ENCODE assay signal across 8 cellular contexts in the genomic region with DNA sequence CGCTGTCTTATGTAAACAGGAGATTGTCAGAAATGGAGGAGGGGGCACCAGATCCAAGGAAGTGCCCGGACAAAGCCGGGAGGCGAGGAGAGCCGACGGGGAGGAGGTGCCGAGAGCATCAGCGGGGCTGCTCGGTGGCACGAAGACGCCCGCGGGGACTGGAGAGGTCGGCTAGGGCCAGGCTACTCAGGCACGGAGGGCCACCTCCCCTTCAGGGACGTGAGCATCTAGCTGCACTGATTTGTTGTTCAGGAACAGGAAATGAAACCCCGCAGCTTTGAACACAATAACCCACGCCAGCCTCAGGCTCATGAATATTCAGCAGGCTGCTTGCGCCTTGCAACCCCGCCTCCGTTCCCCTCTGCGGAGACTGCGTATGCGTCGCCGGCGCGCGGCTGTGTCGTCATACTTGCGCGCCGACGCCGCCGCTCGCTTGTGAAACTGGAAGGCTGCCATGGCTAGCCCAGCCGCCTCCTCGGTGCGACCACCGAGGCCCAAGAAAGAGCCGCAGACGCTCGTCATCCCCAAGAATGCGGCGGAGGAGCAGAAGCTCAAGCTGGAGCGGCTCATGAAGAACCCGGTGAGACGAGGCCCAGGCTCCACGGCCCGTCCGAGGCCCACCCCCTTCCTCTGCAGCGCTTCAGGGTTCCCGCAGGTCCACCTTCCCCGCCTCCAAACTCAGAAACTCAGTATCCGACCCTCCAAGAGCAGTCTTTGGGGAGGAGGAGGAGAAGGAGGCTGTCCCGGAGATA. TPM values are rescaled to one million over a fixed set of nuclear protein-coding genes. Genes with fewer than 3 reads are reported as not detected.
DNase-seq lines count a peak whose midpoint lies in the region; ATAC-seq and TF ChIP-seq lines count a peak whose summit lies in the region.

A gene with protein sequence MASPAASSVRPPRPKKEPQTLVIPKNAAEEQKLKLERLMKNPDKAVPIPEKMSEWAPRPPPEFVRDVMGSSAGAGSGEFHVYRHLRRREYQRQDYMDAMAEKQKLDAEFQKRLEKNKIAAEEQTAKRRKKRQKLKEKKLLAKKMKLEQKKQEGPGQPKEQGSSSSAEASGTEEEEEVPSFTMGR (plus strand): TSS at position 406 of the 752 bp plus-strand sequence. CDS start 49 bp downstream, at position 455.

- peaks cover 13% of the 10 kb centered on the region for H3K4me1 ChIP-seq in mucosa of descending colon (ENCODE audit: low read depth)

- peak within 1 kb of the TSS; percentile 78 for H3K27ac ChIP-seq in epithelial cell of prostate

- no peak for TF ChIP-seq RAD21 in Ishikawa (IDR thresholded peaks at IDR 0.05; ENCODE audit: low read depth)

- peak; percentile 81 for DNase-seq in DMS114 treated with DMSO at 0.1 percent for 48 hours (lab: John Stamatoyannopoulos, UW; ENCODE audit: unreplicated experiment)
- DNase-seq in OCI-M2 (lab: John Stamatoyannopoulos, UW; ENCODE audit: unreplicated experiment), result peak; percentile 43
- peak; percentile 75 for DNase-seq in activated T-cell treated with anti-CD3 and anti-CD28 coated beads for 24 hours (ENCODE audit: low read depth)
- DNase-seq in epithelial cell of prostate (ENCODE audit: low read depth, low spot score), result peak; percentile 66
- DNase-seq in mucosa of descending colon, result peak; percentile 84 to 93 (median 90)
- peak; percentile 41 to 64 for DNase-seq in stimulated activated CD8-positive, alpha-beta memory T cell treated with anti-CD3 and anti-CD28 coated beads, Interleukin-4, amount 100 ng/mL, for 1 hour (ENCODE audit: low read depth in 2 of 2, low spot score in 1 of 2)

- no peaks in the 10 kb centered on the region for H3K9me3 ChIP-seq in mucosa of descending colon

- ATAC-seq in GM21576 (IDR thresholded peaks at IDR 0.05; ENCODE audit: unreplicated experiment) (peak; percentile 98), mucosa of descending colon (peak; percentile 97)

- H3K36me3 ChIP-seq in mucosa of descending colon (ENCODE audit: low read depth), result peaks cover 9% of the 10 kb centered on the region

- peak within 1 kb of the TSS; percentile 58 for H3K4me3 ChIP-seq in mucosa of descending colon

- no peak for TF ChIP-seq CTCF in mucosa of descending colon (IDR thresholded peaks at IDR 0.05)

- TF ChIP-seq EP300 in Ishikawa (IDR thresholded peaks at IDR 0.05; ENCODE audit: borderline replicate concordance), result no peak

- intact Hi-C loops in mucosa of descending colon (cut with DNase I, micrococcal nuclease), result loop anchor here in 1 of 2 donors (10.0 kb wide), 1 partner anchor 111 kb away; a partner anchor contains a TSS

TF ChIP-seq in Ishikawa, 13 proteins besides CTCF, POLR2A, EP300 and RAD21:
- TF ChIP-seq ZBTB7A (IDR thresholded peaks at IDR 0.05; ENCODE audit: low read depth) (no peak), TEAD4 (IDR thresholded peaks at IDR 0.05) (no peak), TCF12 (IDR thresholded peaks at IDR 0.05; ENCODE audit: low read depth) (peak; percentile 50), YY1 (IDR thresholded peaks at IDR 0.05; ENCODE audit: low read depth) (peak; percentile 22; the same call in 1 of the 2 replicates), FOXM1 (IDR thresholded peaks at IDR 0.05; ENCODE audit: borderline replicate concordance, low read depth) (no peak), CREB1 (IDR thresholded peaks at IDR 0.05; ENCODE audit: low read depth) (peak; percentile 94), TAF1 (IDR thresholded peaks at IDR 0.05; ENCODE audit: low read depth) (no peak; the same call in 1 of the 2 replicates), EGR1 (IDR thresholded peaks at IDR 0.05) (no peak), NFIC (IDR thresholded peaks at IDR 0.05) (peak; percentile 40; the same call in 1 of the 2 replicates), CEBPB (IDR thresholded peaks at IDR 0.05) (peak; percentile 38; the same call in 1 of the 2 replicates)
- TF ChIP-seq, protein P1, sequence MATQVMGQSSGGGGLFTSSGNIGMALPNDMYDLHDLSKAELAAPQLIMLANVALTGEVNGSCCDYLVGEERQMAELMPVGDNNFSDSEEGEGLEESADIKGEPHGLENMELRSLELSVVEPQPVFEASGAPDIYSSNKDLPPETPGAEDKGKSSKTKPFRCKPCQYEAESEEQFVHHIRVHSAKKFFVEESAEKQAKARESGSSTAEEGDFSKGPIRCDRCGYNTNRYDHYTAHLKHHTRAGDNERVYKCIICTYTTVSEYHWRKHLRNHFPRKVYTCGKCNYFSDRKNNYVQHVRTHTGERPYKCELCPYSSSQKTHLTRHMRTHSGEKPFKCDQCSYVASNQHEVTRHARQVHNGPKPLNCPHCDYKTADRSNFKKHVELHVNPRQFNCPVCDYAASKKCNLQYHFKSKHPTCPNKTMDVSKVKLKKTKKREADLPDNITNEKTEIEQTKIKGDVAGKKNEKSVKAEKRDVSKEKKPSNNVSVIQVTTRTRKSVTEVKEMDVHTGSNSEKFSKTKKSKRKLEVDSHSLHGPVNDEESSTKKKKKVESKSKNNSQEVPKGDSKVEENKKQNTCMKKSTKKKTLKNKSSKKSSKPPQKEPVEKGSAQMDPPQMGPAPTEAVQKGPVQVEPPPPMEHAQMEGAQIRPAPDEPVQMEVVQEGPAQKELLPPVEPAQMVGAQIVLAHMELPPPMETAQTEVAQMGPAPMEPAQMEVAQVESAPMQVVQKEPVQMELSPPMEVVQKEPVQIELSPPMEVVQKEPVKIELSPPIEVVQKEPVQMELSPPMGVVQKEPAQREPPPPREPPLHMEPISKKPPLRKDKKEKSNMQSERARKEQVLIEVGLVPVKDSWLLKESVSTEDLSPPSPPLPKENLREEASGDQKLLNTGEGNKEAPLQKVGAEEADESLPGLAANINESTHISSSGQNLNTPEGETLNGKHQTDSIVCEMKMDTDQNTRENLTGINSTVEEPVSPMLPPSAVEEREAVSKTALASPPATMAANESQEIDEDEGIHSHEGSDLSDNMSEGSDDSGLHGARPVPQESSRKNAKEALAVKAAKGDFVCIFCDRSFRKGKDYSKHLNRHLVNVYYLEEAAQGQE (IDR thresholded peaks at IDR 0.05; ENCODE audit: low read depth), result no peak
- TF ChIP-seq, protein P2, sequence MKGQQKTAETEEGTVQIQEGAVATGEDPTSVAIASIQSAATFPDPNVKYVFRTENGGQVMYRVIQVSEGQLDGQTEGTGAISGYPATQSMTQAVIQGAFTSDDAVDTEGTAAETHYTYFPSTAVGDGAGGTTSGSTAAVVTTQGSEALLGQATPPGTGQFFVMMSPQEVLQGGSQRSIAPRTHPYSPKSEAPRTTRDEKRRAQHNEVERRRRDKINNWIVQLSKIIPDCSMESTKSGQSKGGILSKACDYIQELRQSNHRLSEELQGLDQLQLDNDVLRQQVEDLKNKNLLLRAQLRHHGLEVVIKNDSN (IDR thresholded peaks at IDR 0.05), result no peak
- TF ChIP-seq, protein P3, sequence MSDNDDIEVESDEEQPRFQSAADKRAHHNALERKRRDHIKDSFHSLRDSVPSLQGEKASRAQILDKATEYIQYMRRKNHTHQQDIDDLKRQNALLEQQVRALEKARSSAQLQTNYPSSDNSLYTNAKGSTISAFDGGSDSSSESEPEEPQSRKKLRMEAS (IDR thresholded peaks at IDR 0.05), result no peak; the same call in 1 of the 2 replicates

RNA-seq across cellular contexts. Expression of the gene that starts here (rescaled TPM):
- total RNA-seq in mucosa of descending colon, result 10 to 100 TPM; 15.1 to 24.1 (median 18.6) TPM

Comparison
In these comparisons a context has a peak if more than half of its experiments do, and no peak if none do; other contexts are left out.
1. Peak in every context shown above with its lines: DNase-seq, ATAC-seq, H3K4me3 ChIP-seq and H3K27ac ChIP-seq.